In genomic region chr16:72857841-72858594, GRCh38 we compare ENCODE assay signal across 19 cellular contexts.
DNase-seq lines count a peak whose midpoint lies in the region; ATAC-seq and TF ChIP-seq lines count a peak whose summit lies in the region.
"Had no signal": no experiment of that assay in that cellular context is flagged by ENCODE, and none has a peak within 500 bp of the region (broad histone marks: within the 10 kb centered on the region; RNA-seq: fewer than 3 reads in every experiment).

No MANE protein-coding gene starts in this region.

- no peak overlapping the region for H3K4me3 Mint-ChIP-seq in endodermal cell
- H3K4me3 Mint-ChIP-seq in neural crest cell: peak overlapping the region; percentile 68
- H3K4me3 Mint-ChIP-seq: B cell had no signal

- DNase-seq in adipocyte (ENCODE audit: low read depth): no peak
- no peak for DNase-seq in endodermal cell
- no peak for DNase-seq in neural crest cell (ENCODE audit: low read depth, low spot score)
- DNase-seq in thoracic aorta (ENCODE audit: low spot score): no peak
- no peak for DNase-seq in NCI-H2081 treated with DMSO at 0.1 percent for 48 hours (lab: John Stamatoyannopoulos, UW)
- no peak for DNase-seq in RPMI8226
- no peak for DNase-seq in A673 (ENCODE audit: low spot score)
- DNase-seq: activated gamma-delta T cell treated with Interleukin-2 at 50 U/mL for 16 hours; gastrocnemius medialis; GF-D8; mammary epithelial cell; MM.1S; NCI-H1930; stimulated activated naive CD4-positive, alpha-beta T cell had no signal

- H3K36me3 ChIP-seq in adipocyte (ENCODE audit: control insufficient read depth, insufficient read depth, low read length, severe bottlenecking) (no peaks in the 10 kb centered on the region), endodermal cell (ENCODE audit: control insufficient read depth, insufficient read depth, low read length) (no peaks in the 10 kb centered on the region), thoracic aorta (no peaks in the 10 kb centered on the region), A673 (ENCODE audit: insufficient read depth, low read length, poor library complexity, severe bottlenecking) (no peaks in the 10 kb centered on the region)
- H3K36me3 ChIP-seq: gastrocnemius medialis, neutrophil had no signal

- POLR2A ChIA-PET in A673 (lab: Charles Lee; ENCODE audit: low non-redundant PET): no interaction called here

- H3K27ac ChIP-seq in endodermal cell (ENCODE audit: low read depth, low read length) (peak overlapping the region; percentile 80), thoracic aorta (peak overlapping the region; percentile 90 to 93), A673 (ENCODE audit: low read depth, low read length, poor library complexity, severe bottlenecking) (no peak overlapping the region)
- H3K27ac ChIP-seq: neutrophil had no signal

- ATAC-seq in thoracic aorta (ENCODE audit: insufficient number of reproducible peaks, low FRiP score, low read depth): no peak
- no peak for ATAC-seq in GM21723 (IDR thresholded peaks at IDR 0.05; ENCODE audit: unreplicated experiment)
- ATAC-seq: HCT116, Panc1 had no signal

- peak overlapping the region; percentile 46 for H3K4me3 ChIP-seq in adipocyte (ENCODE audit: low read length)
- no peak overlapping the region for H3K4me3 ChIP-seq in endodermal cell (ENCODE audit: low read length)
- peak overlapping the region; percentile 60 for H3K4me3 ChIP-seq in thoracic aorta
- no peak overlapping the region for H3K4me3 ChIP-seq in A673 (ENCODE audit: low read depth, low read length, poor library complexity, severe bottlenecking)
- H3K4me3 ChIP-seq: gastrocnemius medialis had no signal

- H3K27ac Mint-ChIP-seq in endodermal cell: no peak overlapping the region
- peak overlapping the region; percentile 20 for H3K27ac Mint-ChIP-seq in neural crest cell (ENCODE audit: unreplicated experiment)
- H3K27ac Mint-ChIP-seq: B cell had no signal

- no peaks in the 10 kb centered on the region for H3K9me3 Mint-ChIP-seq in endodermal cell
- H3K9me3 Mint-ChIP-seq in neural crest cell: no peaks in the 10 kb centered on the region

- no peaks in the 10 kb centered on the region for H3K36me3 Mint-ChIP-seq in endodermal cell (ENCODE audit: low read depth)
- H3K36me3 Mint-ChIP-seq in neural crest cell (ENCODE audit: low read depth): peaks cover 3% of the 10 kb centered on the region

- H3K4me1 ChIP-seq in adipocyte (ENCODE audit: control insufficient read depth, insufficient read depth, low read length): peaks cover 27% of the 10 kb centered on the region
- H3K4me1 ChIP-seq in endodermal cell (ENCODE audit: control insufficient read depth, insufficient read depth, low read length): no peaks in the 10 kb centered on the region
- H3K4me1 ChIP-seq in thoracic aorta (ENCODE audit: control insufficient read depth in 1 of 2, low read depth in 2 of 2): peaks cover 32 to 66% of the 10 kb centered on the region in 2 donors
- H3K4me1 ChIP-seq in A673 (ENCODE audit: insufficient read depth, low read length, poor library complexity, severe bottlenecking): peaks cover 10% of the 10 kb centered on the region

- H3K9ac ChIP-seq in adipocyte (ENCODE audit: low read length) (peak overlapping the region; percentile 18), endodermal cell (ENCODE audit: extremely low read depth, low read length, poor library complexity, severe bottlenecking) (no peak overlapping the region)

- no peaks in the 10 kb centered on the region for H3K9me3 ChIP-seq in adipocyte (ENCODE audit: control insufficient read depth, low read length)
- H3K9me3 ChIP-seq in endodermal cell (ENCODE audit: control insufficient read depth, low read length): no peaks in the 10 kb centered on the region
- H3K9me3 ChIP-seq in thoracic aorta: no peaks in the 10 kb centered on the region
- H3K9me3 ChIP-seq in A673 (ENCODE audit: low read depth, low read length, poor library complexity, severe bottlenecking): no peaks in the 10 kb centered on the region
- H3K9me3 ChIP-seq: gastrocnemius medialis, neutrophil had no signal

- H3K27me3 Mint-ChIP-seq in endodermal cell (ENCODE audit: insufficient read depth) (peaks cover 3% of the 10 kb centered on the region), neural crest cell (ENCODE audit: low read depth) (no peaks in the 10 kb centered on the region)
- H3K27me3 Mint-ChIP-seq: B cell had no signal

- TF ChIP-seq CTCF in endodermal cell (conservative IDR thresholded peaks at IDR 0.05): no peak
- TF ChIP-seq CTCF in neural crest cell (conservative IDR thresholded peaks at IDR 0.05): no peak
- TF ChIP-seq CTCF in thoracic aorta (IDR thresholded peaks at IDR 0.05): no peak
- no peak for TF ChIP-seq CTCF in A673 (conservative IDR thresholded peaks at IDR 0.05; ENCODE audit: low read depth, low read length)

- H3K27me3 ChIP-seq in adipocyte (replicated peaks; ENCODE audit: control insufficient read depth, insufficient read depth, low read length) (no peaks in the 10 kb centered on the region), endodermal cell (ENCODE audit: control insufficient read depth, insufficient read depth, low read length, poor library complexity, severe bottlenecking) (no peaks in the 10 kb centered on the region), thoracic aorta (replicated peaks; ENCODE audit: insufficient read depth) (no peaks in the 10 kb centered on the region), A673 (replicated peaks; ENCODE audit: insufficient read depth, low read depth, low read length, poor library complexity) (no peaks in the 10 kb centered on the region)
- H3K27me3 ChIP-seq: gastrocnemius medialis, neutrophil had no signal

- H3K4me1 Mint-ChIP-seq in endodermal cell (peaks cover 10% of the 10 kb centered on the region), neural crest cell (peaks cover 60% of the 10 kb centered on the region)

- CTCF ChIA-PET in A673 (lab: Charles Lee): interaction anchor here (1.1 to 2.2 kb wide), 2 partner anchors 10 to 26 kb away, joined by 4 to 6 read pairs; no protein-coding TSS in a partner anchor

- intact Hi-C loops in A673 (cut with micrococcal nuclease; ENCODE audit: unreplicated experiment): no loop called here

- 90 to 92% methylated on average over 10 to 13 of the region's 13 CpGs for WGBS in endodermal cell (ENCODE audit: insufficient coverage in 1 of 2, insufficient read length in 1 of 2), 2 experiments

- no TSS peak for BruUV-seq in A673 (replicated peaks; lab: Mats Ljungman, UMichigan)

Comparison
In these comparisons a context has a peak if more than half of its experiments do, and no peak if none do; other contexts are left out.
1. H3K4me3 ChIP-seq: peak in adipocyte (single experiment) and thoracic aorta (single experiment); none in endodermal cell (single experiment) and A673 (single experiment).